8 cellular contexts compared by ENCODE assay signal in genomic region chr22:31561238-31561887, GRCh38.
DNase-seq lines count a peak whose midpoint lies in the region; ATAC-seq and TF ChIP-seq lines count a peak whose summit lies in the region.

No MANE protein-coding gene starts in this region.

- no peaks in the 10 kb centered on the region for H3K9me3 Mint-ChIP-seq in HFFc6
- no peaks in the 10 kb centered on the region for H3K9me3 Mint-ChIP-seq in stimulated activated naive CD8-positive, alpha-beta T cell treated with anti-CD3 and anti-CD28 coated beads, Interleukin-15, amount 100 ng/mL, for 72 hours

- H3K36me3 Mint-ChIP-seq in HFFc6 (ENCODE audit: low read depth): no peaks in the 10 kb centered on the region

- H3K27ac Mint-ChIP-seq in HFFc6: no peak overlapping the region; the same call in 1 of the 2 replicates
- H3K27ac Mint-ChIP-seq in stimulated activated naive CD8-positive, alpha-beta T cell treated with anti-CD3 and anti-CD28 coated beads, Interleukin-15, amount 100 ng/mL, for 72 hours: peak overlapping the region; percentile 5 to 77

- DNase-seq in C1 segment of cervical spinal cord (lab: John Stamatoyannopoulos, UW): peak in 12 of 14 donors; percentile 10 to 87 (median 32)
- peak; percentile 60 for DNase-seq in HFFc6
- peak; percentile 31 for DNase-seq in NCI-H748 treated with DMSO at 0.1 percent for 48 hours (lab: John Stamatoyannopoulos, UW)
- DNase-seq in activated CD8-positive, alpha-beta memory T cell treated with anti-CD3 and anti-CD28 coated beads, Interleukin-2, amount 50 U/mL, for 48 hours: peak; percentile 69
- DNase-seq in epithelial cell of proximal tubule (ENCODE audit: low read depth): no peak
- DNase-seq in myocyte (ENCODE audit: low read depth): peak; percentile 82
- DNase-seq in stimulated activated naive CD8-positive, alpha-beta T cell treated with anti-CD3 and anti-CD28 coated beads, Interleukin-15, amount 100 ng/mL, for 72 hours: peak; percentile 28 to 53

- no peak overlapping the region for H3K4me3 Mint-ChIP-seq in HFFc6
- no peak overlapping the region for H3K4me3 Mint-ChIP-seq in stimulated activated naive CD8-positive, alpha-beta T cell treated with anti-CD3 and anti-CD28 coated beads, Interleukin-15, amount 100 ng/mL, for 72 hours

- peaks cover 19% of the 10 kb centered on the region for H3K4me1 Mint-ChIP-seq in HFFc6 (ENCODE audit: low read depth)
- peaks cover 12% of the 10 kb centered on the region for H3K4me1 Mint-ChIP-seq in stimulated activated naive CD8-positive, alpha-beta T cell treated with anti-CD3 and anti-CD28 coated beads, Interleukin-15, amount 100 ng/mL, for 72 hours

- ATAC-seq in stimulated activated naive CD8-positive, alpha-beta T cell treated with anti-CD3 and anti-CD28 coated beads, Interleukin-15, amount 100 ng/mL, for 72 hours: peak; percentile 82
- ATAC-seq in GM18909 (IDR thresholded peaks at IDR 0.05; ENCODE audit: poor library complexity, unreplicated experiment): no peak

- peaks cover 2% of the 10 kb centered on the region for H3K27me3 Mint-ChIP-seq in HFFc6 (ENCODE audit: insufficient read depth)
- no peaks in the 10 kb centered on the region for H3K27me3 Mint-ChIP-seq in stimulated activated naive CD8-positive, alpha-beta T cell treated with anti-CD3 and anti-CD28 coated beads, Interleukin-15, amount 100 ng/mL, for 72 hours

- no peak overlapping the region for H3K4me3 ChIP-seq in epithelial cell of proximal tubule (ENCODE audit: low read depth, low read length)

- TF ChIP-seq CTCF in HFFc6 (IDR thresholded peaks at IDR 0.05) (peak; percentile 84), epithelial cell of proximal tubule (conservative IDR thresholded peaks at IDR 0.05; ENCODE audit: low read depth, low read length) (peak; percentile 91)
